ENCODE assay signal across 20 cellular contexts in the genomic region with DNA sequence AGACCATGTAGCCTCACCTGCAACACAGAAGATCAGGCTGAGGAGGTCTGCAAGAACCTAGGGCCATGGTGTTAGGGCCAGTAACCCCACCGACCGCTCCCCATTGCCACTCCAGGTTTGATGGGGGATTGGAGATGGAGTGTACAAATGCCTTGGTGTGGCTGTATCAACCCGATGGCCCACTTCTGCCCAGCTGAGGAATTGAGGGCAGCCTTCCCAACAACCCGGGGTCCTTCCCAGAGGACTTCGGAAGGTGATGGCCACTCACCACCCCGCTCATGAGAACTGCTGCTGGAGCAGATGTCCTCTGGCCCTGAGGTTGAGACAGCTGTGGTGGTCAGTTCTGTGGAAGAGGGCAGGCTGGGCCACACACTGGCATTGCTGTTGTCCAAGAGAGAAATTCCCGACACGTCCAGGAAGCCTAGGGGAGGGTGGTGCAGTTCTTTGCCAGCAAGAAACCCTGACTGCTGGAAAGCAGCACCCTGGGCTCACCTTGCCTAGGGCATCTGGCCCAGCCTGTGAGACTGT. TPM values are rescaled to one million over a fixed set of nuclear protein-coding genes. Genes with fewer than 3 reads are reported as not detected.
"Had no signal": no experiment of that assay in that cellular context is flagged by ENCODE, and none has a peak within 500 bp of the region (broad histone marks: within the 10 kb centered on the region; RNA-seq: fewer than 3 reads in every experiment).

No MANE protein-coding gene starts in this region.

- H3K4me3 ChIP-seq: cardiac muscle cell, PC-9 had no signal

- ATAC-seq: activated naive CD4-positive, alpha-beta T cell treated with anti-CD3 and anti-CD28 coated beads, Interleukin-2, amount 50 U/mL, for 72 hours; activated naive CD8-positive, alpha-beta T cell treated with anti-CD3 and anti-CD28 coated beads, Interleukin-2, amount 50 U/mL, for 24 hours; HepG2; T-cell had no signal

- H2AFZ ChIP-seq: PC-9 had no signal

- H3K27ac ChIP-seq: cardiac muscle cell, PC-9, WERI-Rb-1 had no signal

- FAIRE-seq: astrocyte, HepG2 had no signal

- H3K27me3 ChIP-seq: cardiac muscle cell had no signal

- H3K4me2 ChIP-seq: PC-9 had no signal

- DNase-seq: activated CD4-positive, alpha-beta T cell treated with anti-CD3 and anti-CD28 coated beads for 4 hours; activated CD4-positive, alpha-beta T cell treated with anti-CD3 and anti-CD28 coated beads, Interleukin-2, amount 50 U/mL, for 4 hours; activated CD8-positive, alpha-beta memory T cell treated with anti-CD3 and anti-CD28 coated beads for 24 hours; activated effector memory CD4-positive, alpha-beta T cell treated with anti-CD3 and anti-CD28 coated beads, Interleukin-2, amount 50 U/mL, for 16 hours; activated naive CD4-positive, alpha-beta T cell treated with Interleukin-2 at 50 U/mL for 16 hours; activated naive CD8-positive, alpha-beta T cell treated with anti-CD3 and anti-CD28 coated beads, Interleukin-2, amount 50 U/mL, for 24 hours; amniotic stem cell; NCI-H146; NCI-H187 treated with DMSO at 0.1 percent for 48 hours; NCI-H2081 treated with DMSO at 0.1 percent for 48 hours; NCI-H446; NCI-H524; PC-9; SIG-M5; T-cell; WERI-Rb-1 had no signal

RNA-seq across cellular contexts. Expression of a gene that starts 46.8 kb away (rescaled TPM):
- total RNA-seq: PC-9 had no signal
